8 cellular contexts compared by ENCODE assay signal in the genomic region with DNA sequence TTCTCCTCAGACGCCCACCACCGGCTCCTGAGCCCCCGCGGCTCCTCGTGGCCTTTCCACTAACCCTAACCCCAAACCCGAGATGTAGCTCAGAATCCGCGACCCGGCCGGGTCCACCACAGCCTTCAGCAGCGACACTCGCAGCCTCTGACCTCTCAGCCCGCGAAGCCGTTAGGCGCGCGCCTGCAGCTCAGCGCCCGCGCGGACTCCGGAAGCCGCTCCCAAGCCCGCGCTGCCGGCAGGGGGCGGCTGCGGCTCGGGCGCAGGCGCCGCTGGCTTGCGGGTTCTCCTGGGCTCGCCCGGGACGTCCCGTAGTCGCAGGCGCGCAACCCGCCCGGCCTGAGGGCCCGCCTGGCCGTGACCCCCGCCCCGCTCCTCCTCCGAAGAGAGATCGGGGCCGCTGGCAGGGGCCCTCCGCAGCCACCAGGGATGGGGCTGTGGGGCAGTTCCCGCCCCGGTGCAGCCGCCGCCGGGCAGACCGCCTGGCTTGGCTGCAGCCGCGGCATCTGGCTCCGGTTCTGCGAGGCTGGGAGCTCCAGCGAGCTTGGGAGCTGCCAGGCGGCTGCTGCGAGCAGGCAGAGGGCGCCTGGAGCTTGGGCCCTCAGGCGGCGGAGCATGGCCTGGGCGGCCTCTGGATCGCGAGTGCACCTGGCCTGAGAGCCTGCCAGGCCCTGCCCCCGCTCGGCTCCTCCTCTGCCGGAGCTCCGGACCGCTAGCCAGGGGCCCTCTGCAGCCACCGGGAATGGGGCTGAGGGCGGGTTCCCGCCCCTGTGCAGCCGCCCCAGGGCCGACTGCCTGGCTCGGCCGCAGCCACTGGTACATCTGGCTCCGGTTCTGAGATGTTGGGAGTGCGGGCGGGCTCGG.
DNase-seq lines count a peak whose midpoint lies in the region; ATAC-seq and TF ChIP-seq lines count a peak whose summit lies in the region.

No MANE protein-coding gene starts in this region.

- H3K27me3 Mint-ChIP-seq in Caco-2 (ENCODE audit: insufficient read depth, unreplicated experiment) = peaks cover 23% of the 10 kb centered on the region
- H3K27me3 Mint-ChIP-seq in T-helper 2 cell treated with Interferon-gamma antibody and Interleukin-4, amounts not matched to agents 5 μg/mL and 100 μg/mL, for 36 hours (ENCODE audit: low read depth) = peaks cover 43% of the 10 kb centered on the region

- peak; percentile 57 for ATAC-seq in GM21447 (IDR thresholded peaks at IDR 0.05; ENCODE audit: unreplicated experiment)
- ATAC-seq in HG03457 (IDR thresholded peaks at IDR 0.05; ENCODE audit: unreplicated experiment) = no peak

- H3K36me3 ChIP-seq in Caco-2 (ENCODE audit: control insufficient read depth, insufficient read depth, low read length) = no peaks in the 10 kb centered on the region
- H3K36me3 ChIP-seq in iPS DF 6.9 (ENCODE audit: control insufficient read depth, insufficient read depth, low read length) = no peaks in the 10 kb centered on the region

- POLR2A ChIA-PET in Caco-2 (lab: Charles Lee) = no interaction called here

- WGBS in iPS DF 6.9 (ENCODE audit: insufficient coverage, insufficient read length) = no CpG with 5 or more reads among the region's 86 CpGs

- no peaks in the 10 kb centered on the region; the same call in 1 of the 2 replicates for H3K27me3 ChIP-seq in Caco-2 (replicated peaks; ENCODE audit: control insufficient read depth, insufficient read depth, low read length)
- peaks cover 15% of the 10 kb centered on the region for H3K27me3 ChIP-seq in iPS DF 6.9 (ENCODE audit: control insufficient read depth, insufficient read depth, low read length)

- intact Hi-C loops in Caco-2 (cut with micrococcal nuclease; ENCODE audit: unreplicated experiment) = no loop called here

- H3K36me3 Mint-ChIP-seq in Caco-2 (ENCODE audit: insufficient read depth, unreplicated experiment) = no peaks in the 10 kb centered on the region
- no peaks in the 10 kb centered on the region for H3K36me3 Mint-ChIP-seq in T-helper 2 cell treated with Interferon-gamma antibody and Interleukin-4, amounts not matched to agents 5 μg/mL and 100 μg/mL, for 36 hours (ENCODE audit: low read depth)

- H3K9me3 ChIP-seq in Caco-2 (no peaks in the 10 kb centered on the region), iPS DF 6.9 (ENCODE audit: control insufficient read depth, insufficient read depth, low read length) (no peaks in the 10 kb centered on the region)

- CTCF ChIA-PET in Caco-2 (lab: Charles Lee) = interaction anchor here (0.6 to 1.7 kb wide), 9 partner anchors 9 to 204 kb away, joined by 3 to 5 read pairs (median 3); a partner anchor contains a TSS

- H3K27ac ChIP-seq in iPS DF 6.9 (ENCODE audit: low read length) = no peak overlapping the region

- no peaks in the 10 kb centered on the region for H3K9me3 Mint-ChIP-seq in Caco-2 (ENCODE audit: unreplicated experiment)
- H3K9me3 Mint-ChIP-seq in T-helper 2 cell treated with Interferon-gamma antibody and Interleukin-4, amounts not matched to agents 5 μg/mL and 100 μg/mL, for 36 hours = peaks cover 5% of the 10 kb centered on the region

- H3K4me3 Mint-ChIP-seq in Caco-2 (ENCODE audit: unreplicated experiment) = peak overlapping the region; percentile 61
- H3K4me3 Mint-ChIP-seq in T-helper 2 cell treated with Interferon-gamma antibody and Interleukin-4, amounts not matched to agents 5 μg/mL and 100 μg/mL, for 36 hours = peak overlapping the region; percentile 80

- no TSS peak for BruUV-seq in Caco-2 (replicated peaks; lab: Mats Ljungman, UMichigan)

- no peaks in the 10 kb centered on the region for H3K4me1 Mint-ChIP-seq in Caco-2 (ENCODE audit: low read depth, unreplicated experiment)
- peaks cover 10% of the 10 kb centered on the region for H3K4me1 Mint-ChIP-seq in T-helper 2 cell treated with Interferon-gamma antibody and Interleukin-4, amounts not matched to agents 5 μg/mL and 100 μg/mL, for 36 hours (ENCODE audit: low read depth)

- H3K4me1 ChIP-seq in Caco-2 (peaks cover 4% of the 10 kb centered on the region; the same call in 1 of the 2 replicates), iPS DF 6.9 (ENCODE audit: control insufficient read depth, insufficient read depth, low read length) (peaks cover 1% of the 10 kb centered on the region; the same call in 1 of the 2 replicates)

- H3K27ac Mint-ChIP-seq in Caco-2 (ENCODE audit: unreplicated experiment) = no peak overlapping the region
- H3K27ac Mint-ChIP-seq in T-helper 2 cell treated with Interferon-gamma antibody and Interleukin-4, amounts not matched to agents 5 μg/mL and 100 μg/mL, for 36 hours = peak overlapping the region; percentile 86

- peak; percentile 35 to 45 for TF ChIP-seq CTCF in Caco-2 (IDR thresholded peaks at IDR 0.05; ENCODE audit: insufficient read depth in 1 of 2, low read depth in 1 of 2, low read length in 1 of 2, severe bottlenecking in 1 of 2, unreplicated experiment in 1 of 2)

- DNase-seq in Caco-2 = peak; percentile 54 to 88
- peak; percentile 83 for DNase-seq in LoVo (ENCODE audit: low spot score)
- DNase-seq in T-helper 2 cell treated with Interferon-gamma antibody and Interleukin-4, amounts not matched to agents 5 μg/mL and 100 μg/mL, for 36 hours (ENCODE audit: low spot score) = peak; percentile 86
- DNase-seq in astrocyte of the hippocampus (ENCODE audit: low read depth, low spot score) = peak; percentile 89
- peak; percentile 45 for DNase-seq in iPS DF 6.9 (ENCODE audit: low read depth, low spot score)
- DNase-seq in skeletal muscle cell (ENCODE audit: low read depth) = peak; percentile 9

- H3K4me3 ChIP-seq in Caco-2 (ENCODE audit: low read depth, low read length) (peak overlapping the region; percentile 36), iPS DF 6.9 (ENCODE audit: low read length) (peak overlapping the region; percentile 38; the same call in 1 of the 2 replicates), skeletal muscle cell (ENCODE audit: low read depth, low read length) (peak overlapping the region; percentile 51)

Comparison
In these comparisons a context has a peak if more than half of its experiments do, and no peak if none do; other contexts are left out.
1. DNase-seq: peak in every context shown above with its lines; median percentile 89 in astrocyte of the hippocampus; 86 in T-helper 2 cell treated with Interferon-gamma antibody and Interleukin-4, amounts not matched to agents 5 μg/mL and 100 μg/mL, for 36 hours; 83 in LoVo; 71 in Caco-2; 45 in iPS DF 6.9; 9 in skeletal muscle cell.